8 cellular contexts compared by ENCODE assay signal in genomic region chr2:219308142-219309093, GRCh38. TPM values are rescaled to one million over a fixed set of nuclear protein-coding genes. Genes with fewer than 3 reads are reported as not detected.
DNase-seq lines count a peak whose midpoint lies in the region; ATAC-seq and TF ChIP-seq lines count a peak whose summit lies in the region.

No MANE protein-coding gene starts in this region.

- no peaks in the 10 kb centered on the region for H3K4me1 Mint-ChIP-seq in CD4-positive, alpha-beta T cell (ENCODE audit: low read depth)

- DNase-seq in CD4-positive, alpha-beta T cell, result peak; percentile 53 to 70 (median 62)
- DNase-seq in HK-2 (ENCODE audit: unreplicated experiment) (peak; percentile 89), SJCRH30 (peak; percentile 63 to 73), cardiac muscle cell (ENCODE audit: low read depth in 1 of 2, low spot score in 1 of 2) (peak; percentile 77 to 92), psoas muscle (peak; percentile 71 to 78), NCI-H2107 treated with DMSO at 0.1 percent for 48 hours (lab: John Stamatoyannopoulos, UW; ENCODE audit: unreplicated experiment) (no peak)
- peak in 3 of 4 experiments; percentile 42 to 67 (median 50) for DNase-seq in activated naive CD4-positive, alpha-beta T cell (lab: John Stamatoyannopoulos, UW)

- 3% methylated on average over 42 to 45 of the region's 45 CpGs for WGBS in psoas muscle, 3 donors

- no peaks in the 10 kb centered on the region for H3K9me3 Mint-ChIP-seq in CD4-positive, alpha-beta T cell

- H3K36me3 ChIP-seq in SJCRH30, result no peaks in the 10 kb centered on the region
- H3K36me3 ChIP-seq in cardiac muscle cell, result no peaks in the 10 kb centered on the region
- no peaks in the 10 kb centered on the region for H3K36me3 ChIP-seq in psoas muscle (ENCODE audit: insufficient read depth in 1 of 2, low read depth in 1 of 2)

- POLR2A ChIA-PET in CD4-positive, alpha-beta T cell (lab: Charles Lee), result no interaction called here

- H3K27me3 ChIP-seq in CD4-positive, alpha-beta T cell (ENCODE audit: control insufficient read depth, insufficient read depth, low read length), result peaks cover 47% of the 10 kb centered on the region
- H3K27me3 ChIP-seq in SJCRH30 (no peaks in the 10 kb centered on the region), cardiac muscle cell (peaks cover 83% of the 10 kb centered on the region), psoas muscle (ENCODE audit: insufficient read depth in 3 of 3, low read length in 2 of 3) (peaks cover 0 to 88% (median 6%) of the 10 kb centered on the region in 3 donors)

- H3K27me3 Mint-ChIP-seq in CD4-positive, alpha-beta T cell, result peaks cover 67% of the 10 kb centered on the region

- no peaks in the 10 kb centered on the region for H3K36me3 Mint-ChIP-seq in CD4-positive, alpha-beta T cell (ENCODE audit: low read depth)

- TF ChIP-seq CTCF in CD4-positive, alpha-beta T cell (IDR thresholded peaks at IDR 0.05), result no peak
- TF ChIP-seq CTCF in cardiac muscle cell (IDR thresholded peaks at IDR 0.05; ENCODE audit: low read depth, low read length), result no peak
- TF ChIP-seq CTCF in psoas muscle (IDR thresholded peaks at IDR 0.05), result no peak

- H3K4me1 ChIP-seq in SJCRH30 (no peaks in the 10 kb centered on the region), cardiac muscle cell (ENCODE audit: low read depth) (no peaks in the 10 kb centered on the region), psoas muscle (no peaks in the 10 kb centered on the region)

- no peak overlapping the region for H3K4me3 Mint-ChIP-seq in CD4-positive, alpha-beta T cell

- CTCF ChIA-PET in CD4-positive, alpha-beta T cell (lab: Charles Lee), result interaction anchor here (0.7 kb wide), 1 partner anchor 97 kb away, joined by 3 read pairs; no protein-coding TSS in a partner anchor

- H3K4me3 ChIP-seq in SJCRH30 (no peak overlapping the region), cardiac muscle cell (peak overlapping the region; percentile 7), psoas muscle (no peak overlapping the region)

- no peaks in the 10 kb centered on the region for H3K9me3 ChIP-seq in CD4-positive, alpha-beta T cell (ENCODE audit: control insufficient read depth, low read length)
- H3K9me3 ChIP-seq in SJCRH30 (replicated peaks) (no peaks in the 10 kb centered on the region), cardiac muscle cell (ENCODE audit: low read depth) (no peaks in the 10 kb centered on the region), psoas muscle (no peaks in the 10 kb centered on the region)

- H3K27ac Mint-ChIP-seq in CD4-positive, alpha-beta T cell, result no peak overlapping the region

- H3K27ac ChIP-seq in CD4-positive, alpha-beta T cell (ENCODE audit: low read depth, low read length), result no peak overlapping the region
- no peak overlapping the region for H3K27ac ChIP-seq in SJCRH30
- no peak overlapping the region for H3K27ac ChIP-seq in cardiac muscle cell
- no peak overlapping the region for H3K27ac ChIP-seq in psoas muscle

- peak; percentile 81 for ATAC-seq in CD4-positive, alpha-beta T cell (ENCODE audit: poor library complexity)
- peak; percentile 74 to 86 (median 84) for ATAC-seq in psoas muscle
- ATAC-seq in GM21528 (IDR thresholded peaks at IDR 0.05; ENCODE audit: low FRiP score, unreplicated experiment), result no peak

- intact Hi-C loops in CD4-positive, alpha-beta T cell (cut with DNase I, micrococcal nuclease), result loop anchor here in 1 of 2 experiments (10.0 kb wide), 1 partner anchor 344 kb away; no protein-coding TSS in a partner anchor
- intact Hi-C loops in psoas muscle (cut with DNase I), result loop anchor here (10.0 kb wide), 1 partner anchor 254 kb away; no protein-coding TSS in a partner anchor

RNA-seq across cellular contexts. Expression of gene PTPRN, which starts 0.8 kb away (rescaled TPM):
- not detected for total RNA-seq in CD4-positive, alpha-beta T cell
- total RNA-seq in SJCRH30 (2014; rRNA removed; shearing (Covaris generic)), result not detected in 2 replicates
- total RNA-seq in cardiac muscle cell, result 0.36 and 1.2 TPM in 2 replicates
- 0.22 and 1.4 TPM in 2 replicates for polyA plus RNA-seq in cardiac muscle cell
- total RNA-seq in psoas muscle, result 1 to 10 TPM in 1 of 4 donors, under 1 TPM in 1, not detected in 2; 0.91 to 1.1 TPM
- under 1 TPM; 0.03 to 0.17 (median 0.04) TPM for polyA plus RNA-seq in psoas muscle

RNA-seq across cellular contexts. Expression of gene RESP18, which starts 24.1 kb away (rescaled TPM):
- not detected for total RNA-seq in CD4-positive, alpha-beta T cell
- total RNA-seq in SJCRH30 (2014; rRNA removed; shearing (Covaris generic)), result not detected in 2 replicates
- total RNA-seq in cardiac muscle cell, result not detected in 2 replicates
- polyA plus RNA-seq in cardiac muscle cell, result not detected in 2 replicates
- total RNA-seq in psoas muscle, result not detected
- not detected for polyA plus RNA-seq in psoas muscle

RNA-seq across cellular contexts. Expression of gene DNAJB2, which starts 29.3 kb away (rescaled TPM):
- 100 to 1,000 TPM; 151 to 161 TPM for total RNA-seq in CD4-positive, alpha-beta T cell
- total RNA-seq in SJCRH30 (2014; rRNA removed; shearing (Covaris generic)), result 16.8 and 19.4 TPM in 2 replicates
- total RNA-seq in cardiac muscle cell, result 182 and 223 TPM in 2 replicates
- 60.6 and 61.0 TPM in 2 replicates for polyA plus RNA-seq in cardiac muscle cell
- total RNA-seq in psoas muscle, result 100 to 1,000 TPM in 3 of 4 donors, 10 to 100 TPM in 1; 93.1 to 173 (median 117) TPM
- 100 to 1,000 TPM in 2 of 3 donors, 10 to 100 TPM in 1; 99.6 to 204 (median 100) TPM for polyA plus RNA-seq in psoas muscle

RNA-seq across cellular contexts. Expression of gene TUBA4A, which starts 54.7 kb away (rescaled TPM):
- total RNA-seq in CD4-positive, alpha-beta T cell, result 100 to 1,000 TPM; 183 to 185 TPM
- total RNA-seq in SJCRH30 (2014; rRNA removed; shearing (Covaris generic)), result 188 and 197 TPM in 2 replicates
- total RNA-seq in cardiac muscle cell (1.6 and 2.6 TPM in 2 replicates), psoas muscle (100 to 1,000 TPM; 522 to 707 (median 613) TPM)
- polyA plus RNA-seq in cardiac muscle cell (2.3 and 6.5 TPM in 2 replicates), psoas muscle (100 to 1,000 TPM; 291 to 618 (median 508) TPM)

RNA-seq across cellular contexts. Expression of gene TUBA4B, which starts 55.4 kb away (rescaled TPM):
- not detected for total RNA-seq in CD4-positive, alpha-beta T cell
- total RNA-seq in SJCRH30 (2014; rRNA removed; shearing (Covaris generic)), result 0.08 TPM in 1 of 2 replicates, not detected in the other
- not detected in 2 replicates for total RNA-seq in cardiac muscle cell
- polyA plus RNA-seq in cardiac muscle cell, result not detected in 2 replicates
- total RNA-seq in psoas muscle, result not detected
- under 1 TPM in 1 of 3 donors, not detected in 2; 0.06 TPM for polyA plus RNA-seq in psoas muscle
